ENCODE assay signal across 10 cellular contexts in genomic region chr7:75611557-75612178, GRCh38.
DNase-seq lines count a peak whose midpoint lies in the region; ATAC-seq and TF ChIP-seq lines count a peak whose summit lies in the region.
"Had no signal": no experiment of that assay in that cellular context is flagged by ENCODE, and none has a peak within 500 bp of the region (broad histone marks: within the 10 kb centered on the region; RNA-seq: fewer than 3 reads in every experiment).

No MANE protein-coding gene starts in this region.

- no peak for TF ChIP-seq CTCF in cardiac muscle cell (IDR thresholded peaks at IDR 0.05; ENCODE audit: low read depth, low read length)

- H3K4me3 ChIP-seq in cardiac muscle cell: no peak overlapping the region
- no peak overlapping the region for H3K4me3 ChIP-seq in naive thymus-derived CD4-positive, alpha-beta T cell (ENCODE audit: low read length)

- H3K27me3 ChIP-seq in cardiac muscle cell: no peaks in the 10 kb centered on the region
- H3K27me3 ChIP-seq in naive thymus-derived CD4-positive, alpha-beta T cell (ENCODE audit: control insufficient read depth in 2 of 2, insufficient read depth in 2 of 2, low read length in 2 of 2): no peaks in the 10 kb centered on the region

- H3K27ac ChIP-seq in cardiac muscle cell: peak overlapping the region; percentile 40
- no peak overlapping the region for H3K27ac ChIP-seq in naive thymus-derived CD4-positive, alpha-beta T cell (ENCODE audit: low read depth, low read length)

- no peaks in the 10 kb centered on the region for H3K36me3 ChIP-seq in cardiac muscle cell
- H3K36me3 ChIP-seq in naive thymus-derived CD4-positive, alpha-beta T cell (ENCODE audit: control insufficient read depth in 2 of 3, insufficient read depth in 3 of 3, low read length in 3 of 3): no peaks in the 10 kb centered on the region

- CTCF ChIA-PET in naive thymus-derived CD4-positive, alpha-beta T cell (lab: Charles Lee): no interaction called here

- no peaks in the 10 kb centered on the region for H3K36me3 Mint-ChIP-seq in naive thymus-derived CD4-positive, alpha-beta T cell

- peaks cover 0 to 2% (median 0%) of the 10 kb centered on the region in 11 donors for H3K9me3 Mint-ChIP-seq in naive thymus-derived CD4-positive, alpha-beta T cell

- peak; percentile 22 for ATAC-seq in naive thymus-derived CD4-positive, alpha-beta T cell
- no peak for ATAC-seq in HG02938 (IDR thresholded peaks at IDR 0.05; ENCODE audit: unreplicated experiment)

- H3K27ac Mint-ChIP-seq in naive thymus-derived CD4-positive, alpha-beta T cell: no peak overlapping the region

- no peak overlapping the region for H3K4me3 Mint-ChIP-seq in naive thymus-derived CD4-positive, alpha-beta T cell

- POLR2A ChIA-PET in naive thymus-derived CD4-positive, alpha-beta T cell (lab: Charles Lee): no interaction called here

- DNase-seq in NCI-H146 (lab: John Stamatoyannopoulos, UW): peak; percentile 25
- DNase-seq in NCI-H146 treated with DMSO at 0.1 percent for 48 hours (lab: John Stamatoyannopoulos, UW; ENCODE audit: unreplicated experiment): no peak
- peak in 1 of 2 donors; percentile 32 for DNase-seq in cardiac muscle cell (ENCODE audit: low read depth in 1 of 2, low spot score in 1 of 2)
- DNase-seq in naive thymus-derived CD4-positive, alpha-beta T cell: no peak
- DNase-seq in ureter (ENCODE audit: low spot score): peak; percentile 52
- DNase-seq in NOMO-1 treated with DMSO at 0.1 percent for 48 hours (lab: John Stamatoyannopoulos, UW; ENCODE audit: unreplicated experiment): no peak
- DNase-seq in NK-92 treated with Interleukin-12 subunit alpha and Interleukin-12 subunit beta, amount 100 ng/mL, for 24 hours (lab: John Stamatoyannopoulos, UW): no peak
- DNase-seq: NCI-H1092 treated with DMSO at 0.1 percent for 48 hours; stimulated activated CD8-positive, alpha-beta memory T cell treated with anti-CD3 and anti-CD28 coated beads, Interleukin-4, amount 100 ng/mL, for 48 hours had no signal

- intact Hi-C loops in naive thymus-derived CD4-positive, alpha-beta T cell (cut with micrococcal nuclease): no loop called here

- no peaks in the 10 kb centered on the region for H3K27me3 Mint-ChIP-seq in naive thymus-derived CD4-positive, alpha-beta T cell

- H3K9me3 ChIP-seq in cardiac muscle cell (ENCODE audit: low read depth): no peaks in the 10 kb centered on the region
- no peaks in the 10 kb centered on the region for H3K9me3 ChIP-seq in naive thymus-derived CD4-positive, alpha-beta T cell (ENCODE audit: control insufficient read depth in 2 of 3, low read length in 3 of 3)

- no peaks in the 10 kb centered on the region for H3K4me1 ChIP-seq in cardiac muscle cell (ENCODE audit: low read depth)
- peaks cover 0 to 3% of the 10 kb centered on the region in 2 donors for H3K4me1 ChIP-seq in naive thymus-derived CD4-positive, alpha-beta T cell (ENCODE audit: control insufficient read depth in 2 of 2, insufficient read depth in 2 of 2, low read length in 2 of 2)

- H3K4me1 Mint-ChIP-seq in naive thymus-derived CD4-positive, alpha-beta T cell: peaks cover 0 to 10% (median 3%) of the 10 kb centered on the region in 7 donors

Comparison
In these comparisons a context has a peak if more than half of its experiments do, and no peak if none do; other contexts are left out.
1. DNase-seq: peak in NCI-H146 (single experiment) and ureter (single experiment); none in NCI-H146 treated with DMSO at 0.1 percent for 48 hours (single experiment), naive thymus-derived CD4-positive, alpha-beta T cell (0 of 9), NOMO-1 treated with DMSO at 0.1 percent for 48 hours (single experiment) and NK-92 treated with Interleukin-12 subunit alpha and Interleukin-12 subunit beta, amount 100 ng/mL, for 24 hours (single experiment).